Comparison of ENCODE assay signal across 10 cellular contexts in genomic region chr10:112898540-112899395, GRCh38. TPM values are rescaled to one million over a fixed set of nuclear protein-coding genes. Genes with fewer than 3 reads are reported as not detected.
A peak's percentile ranks its signal among the peaks of the same experiment; 100 is the strongest.
DNase-seq lines count a peak whose midpoint lies in the region; ATAC-seq and TF ChIP-seq lines count a peak whose summit lies in the region.
"Had no signal": no experiment of that assay in that cellular context is flagged by ENCODE, and none has a peak within 500 bp of the region (broad histone marks: within the 10 kb centered on the region; RNA-seq: fewer than 3 reads in every experiment).

No MANE protein-coding gene starts in this region.

- peak overlapping the region; percentile 70 for H3K4me2 ChIP-seq in GM23338
- H3K4me2 ChIP-seq in Karpas-422 (ENCODE audit: low read depth, low read length, poor library complexity, severe bottlenecking): no peak overlapping the region

- peaks cover 8% of the 10 kb centered on the region for H3K27me3 Mint-ChIP-seq in GM23338 (ENCODE audit: insufficient read depth, low read depth, poor library complexity)
- H3K27me3 Mint-ChIP-seq: activated CD8-positive, alpha-beta T cell treated with anti-CD3 and anti-CD28 coated beads for 36 hours had no signal

- no peaks in the 10 kb centered on the region for H3K36me3 Mint-ChIP-seq in GM23338 (ENCODE audit: low read depth)

- H3K9me2 ChIP-seq in GM23338 (ENCODE audit: insufficient read depth) (no peaks in the 10 kb centered on the region), Karpas-422 (replicated peaks; ENCODE audit: insufficient read depth, low read length) (no peaks in the 10 kb centered on the region)

- peak overlapping the region; percentile 38 for H3K9ac ChIP-seq in iPS-18a (ENCODE audit: low read length)
- no peak overlapping the region for H3K9ac ChIP-seq in Karpas-422 (ENCODE audit: low read length)

- H3K4me1 Mint-ChIP-seq in GM23338: peaks cover 17% of the 10 kb centered on the region

- TF ChIP-seq CTCF in GM23338 (conservative IDR thresholded peaks at IDR 0.05; ENCODE audit: low read depth in 2 of 2) (peak in 1 of 2 experiments; percentile 13; a peak in 1 of 4 replicates), cardiac fibroblast (IDR thresholded peaks at IDR 0.05; ENCODE audit: low read depth, low read length) (no peak), retinal pigment epithelial cell (conservative IDR thresholded peaks at IDR 0.05; ENCODE audit: low read depth, low read length) (no peak)

- peak overlapping the region; percentile 70 for H2AFZ ChIP-seq in GM23338
- no peak overlapping the region for H2AFZ ChIP-seq in Karpas-422 (ENCODE audit: low read length)

- no peaks in the 10 kb centered on the region for H3K36me3 ChIP-seq in GM23338 (ENCODE audit: insufficient read depth)
- H3K36me3 ChIP-seq in iPS-18a (ENCODE audit: control insufficient read depth, low read depth, low read length): no peaks in the 10 kb centered on the region
- H3K36me3 ChIP-seq in Karpas-422 (ENCODE audit: insufficient read depth, low read length): no peaks in the 10 kb centered on the region

- H4K20me1 ChIP-seq in GM23338 (replicated peaks; ENCODE audit: insufficient read depth) (no peaks in the 10 kb centered on the region), Karpas-422 (ENCODE audit: insufficient read depth, low read depth, low read length) (no peaks in the 10 kb centered on the region)

- DNase-seq in GM23338 (ENCODE audit: low spot score) (peak; percentile 91), cardiac fibroblast (ENCODE audit: low read depth in 2 of 2) (peak; percentile 59 to 71), retinal pigment epithelial cell (ENCODE audit: low read depth) (peak; percentile 77), Karpas-422 (no peak)
- no peak for DNase-seq in effector CD4-positive, alpha-beta T cell
- no peak for DNase-seq in activated CD4-positive, alpha-beta T cell treated with anti-CD3 and anti-CD28 coated beads for 4 hours
- DNase-seq: activated CD8-positive, alpha-beta T cell treated with anti-CD3 and anti-CD28 coated beads for 36 hours; DMS79 had no signal

- H3K27ac ChIP-seq in GM23338 (ENCODE audit: low read depth) (peak overlapping the region; percentile 87; the same call in 1 of the 2 replicates), iPS-18a (ENCODE audit: low read length) (no peak overlapping the region), Karpas-422 (ENCODE audit: low read length) (no peak overlapping the region)

- no peaks in the 10 kb centered on the region for H3K9me3 ChIP-seq in iPS-18a (ENCODE audit: control insufficient read depth, low read depth, low read length)
- H3K9me3 ChIP-seq in Karpas-422 (ENCODE audit: low read length): no peaks in the 10 kb centered on the region

- no peaks in the 10 kb centered on the region for H3K79me2 ChIP-seq in GM23338 (replicated peaks; ENCODE audit: insufficient read depth)
- H3K79me2 ChIP-seq in Karpas-422 (ENCODE audit: low read length): no peaks in the 10 kb centered on the region

- ATAC-seq in GM23338 (peak; percentile 94), GM19452 (IDR thresholded peaks at IDR 0.05; ENCODE audit: unreplicated experiment) (no peak)
- ATAC-seq: activated CD8-positive, alpha-beta T cell treated with anti-CD3 and anti-CD28 coated beads for 36 hours had no signal

- peak overlapping the region; percentile 69 for H3K4me3 Mint-ChIP-seq in GM23338
- H3K4me3 Mint-ChIP-seq: activated CD8-positive, alpha-beta T cell treated with anti-CD3 and anti-CD28 coated beads for 36 hours had no signal

- H3K27ac Mint-ChIP-seq in GM23338: peak overlapping the region; percentile 93
- H3K27ac Mint-ChIP-seq: activated CD8-positive, alpha-beta T cell treated with anti-CD3 and anti-CD28 coated beads for 36 hours had no signal

- peaks cover 19% of the 10 kb centered on the region for H3K4me1 ChIP-seq in GM23338 (ENCODE audit: insufficient read depth)
- H3K4me1 ChIP-seq in iPS-18a (ENCODE audit: control insufficient read depth, low read depth, low read length): peaks cover 25% of the 10 kb centered on the region
- peaks cover 9% of the 10 kb centered on the region; the same call in 1 of the 2 replicates for H3K4me1 ChIP-seq in Karpas-422 (ENCODE audit: low read length)

- H3K9me3 Mint-ChIP-seq in GM23338: no peaks in the 10 kb centered on the region; the same call in 2 of the 3 replicates
- H3K9me3 Mint-ChIP-seq: activated CD8-positive, alpha-beta T cell treated with anti-CD3 and anti-CD28 coated beads for 36 hours had no signal

- peak overlapping the region; percentile 49 for H3K4me3 ChIP-seq in GM23338
- peak overlapping the region in 1 of 2 donors; percentile 5 for H3K4me3 ChIP-seq in cardiac fibroblast (replicated peaks in 1 of 2; ENCODE audit: low read depth in 2 of 2, low read length in 2 of 2)
- peak overlapping the region; percentile 51 for H3K4me3 ChIP-seq in iPS-18a (ENCODE audit: low read length)
- peak overlapping the region; percentile 52 for H3K4me3 ChIP-seq in retinal pigment epithelial cell (ENCODE audit: low read length)
- no peak overlapping the region for H3K4me3 ChIP-seq in Karpas-422 (ENCODE audit: low read length)

- H3K27me3 ChIP-seq in GM23338 (ENCODE audit: insufficient read depth) (0 out of 2 replicates have a peak, but pooled peaks cover 3% of the 10 kb centered on the region), iPS-18a (ENCODE audit: control insufficient read depth, insufficient read depth, low read length) (no peaks in the 10 kb centered on the region), Karpas-422 (ENCODE audit: low read length) (no peaks in the 10 kb centered on the region)

- H3F3A ChIP-seq in GM23338 (replicated peaks; ENCODE audit: low read depth): peaks cover 3% of the 10 kb centered on the region; the same call in 1 of the 2 replicates

TF ChIP-seq in GM23338, 12 proteins besides CTCF, POLR2A, EP300 and RAD21 (continues in another document):
- TF ChIP-seq EZH2phosphoT487 (IDR thresholded peaks at IDR 0.05; ENCODE audit: unreplicated experiment) (no peak), JUNB (IDR thresholded peaks at IDR 0.05; ENCODE audit: unreplicated experiment) (no peak), CREB1 (CRISPR knock-in tag; IDR thresholded peaks at IDR 0.05; ENCODE audit: low read depth) (peak; percentile 96), REST (IDR thresholded peaks at IDR 0.05; ENCODE audit: unreplicated experiment) (no peak), EZH2 (IDR thresholded peaks at IDR 0.05; ENCODE audit: low read depth, unreplicated experiment) (no peak)

RNA-seq across cellular contexts. Expression of gene TCF7L2, which starts 51.3 kb away (rescaled TPM):
- 27.0 and 32.2 TPM in 2 replicates for total RNA-seq in GM23338 (2014; rRNA removed; shearing (Covaris generic))
- 80.8 and 89.7 TPM in 2 replicates for polyA plus RNA-seq in GM23338 (2016; fragmentation: Nextera tagmentation; extraction: Ambion mirVana)
- total RNA-seq in Karpas-422 (2014; rRNA removed; shearing (Covaris generic); ENCODE audit: low replicate concordance): 0.07 TPM in 1 of 2 replicates, not detected in the other

Comparison
In these comparisons a context has a peak if more than half of its experiments do, and no peak if none do; other contexts are left out.
1. DNase-seq: peak in GM23338 (single experiment), cardiac fibroblast (2 of 2) and retinal pigment epithelial cell (single experiment); none in effector CD4-positive, alpha-beta T cell (single experiment), activated CD4-positive, alpha-beta T cell treated with anti-CD3 and anti-CD28 coated beads for 4 hours (0 of 2) and Karpas-422 (single experiment).
2. RNA of gene TCF7L2, which starts 51.3 kb away (total RNA-seq): 27.0 to 32.2 TPM in GM23338; 0.07 TPM in Karpas-422; every median in the first group is over 10 times any median in the second.